1 cellular context compared by ENCODE assay signal in the genomic region with DNA sequence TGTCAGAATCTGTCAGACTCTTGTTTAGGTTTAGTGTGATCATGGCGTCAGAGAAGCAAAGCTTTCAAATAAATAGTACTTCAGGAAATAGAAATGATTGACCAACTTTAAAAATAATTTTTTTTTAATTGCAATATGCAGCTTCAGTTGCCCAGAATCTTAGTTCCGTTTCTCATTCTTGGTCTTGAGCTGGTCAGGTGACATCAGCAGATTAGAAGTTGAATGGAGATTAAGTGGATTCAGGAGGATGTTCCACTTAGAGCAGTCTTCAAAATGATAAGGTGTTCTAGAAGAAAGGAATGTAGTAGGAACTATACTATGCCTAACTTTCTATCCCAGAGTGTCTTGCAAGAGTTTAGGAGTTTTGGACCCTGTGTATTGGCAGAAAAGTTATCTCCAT.
TF ChIP-seq lines count a peak whose summit lies in the region.

No MANE protein-coding gene starts in this region.

TF ChIP-seq in K562, 482 proteins besides CTCF, POLR2A, EP300 and RAD21 (continued from another document and continues in another):
- TF ChIP-seq MYC (IDR thresholded peaks at IDR 0.05; ENCODE audit: low read depth, low read length) (no peak), MYC (CRISPR knock-in tag; IDR thresholded peaks at IDR 0.05; ENCODE audit: borderline replicate concordance, low read depth) (peak; percentile 40; the same call in 1 of the 2 replicates), ATF7 (IDR thresholded peaks at IDR 0.05) (no peak), NBN (IDR thresholded peaks at IDR 0.05; ENCODE audit: low read depth) (no peak), ELF4 (CRISPR knock-in tag; IDR thresholded peaks at IDR 0.05) (no peak), CREBBP (IDR thresholded peaks at IDR 0.05; ENCODE audit: low read depth, low read length) (no peak), ZNF77 (CRISPR knock-in tag; IDR thresholded peaks at IDR 0.05) (no peak), ZNF140 (CRISPR knock-in tag; IDR thresholded peaks at IDR 0.05) (no peak), ZFPM2 (CRISPR knock-in tag; IDR thresholded peaks at IDR 0.05) (no peak), TEAD1 (CRISPR knock-in tag; IDR thresholded peaks at IDR 0.05) (0 out of 4 replicates have a peak, but pooled peaks of 1 of the 2 experiments have one; percentile 19), SMARCA5 (IDR thresholded peaks at IDR 0.05) (no peak), MTA3 (IDR thresholded peaks at IDR 0.05; ENCODE audit: borderline replicate concordance) (no peak), GABPB1 (CRISPR knock-in tag; IDR thresholded peaks at IDR 0.05) (no peak), BCL6 (CRISPR knock-in tag; IDR thresholded peaks at IDR 0.05) (no peak), ZNF316 (IDR thresholded peaks at IDR 0.05) (no peak), TEAD4 (IDR thresholded peaks at IDR 0.05; ENCODE audit: low read length) (peak; percentile 33; the same call in 1 of the 2 replicates), TEAD4 (CRISPR knock-in tag; IDR thresholded peaks at IDR 0.05; ENCODE audit: borderline replicate concordance) (no peak), RBBP5 (IDR thresholded peaks at IDR 0.05; ENCODE audit: borderline replicate concordance, insufficient read depth, low read length, poor library complexity, severe bottlenecking) (no peak), JUND (IDR thresholded peaks at IDR 0.05; ENCODE audit: borderline replicate concordance, low read depth, low read length) (peak; percentile 21; the same call in 1 of the 2 replicates), JUND (tag; IDR thresholded peaks at IDR 0.05; ENCODE audit: borderline replicate concordance, low read depth, low read length) (no peak), CBFA2T3 (IDR thresholded peaks at IDR 0.05) (peak; percentile 34; the same call in 1 of the 2 replicates), MAFK (IDR thresholded peaks at IDR 0.05; ENCODE audit: low read length) (0 out of 2 replicates have a peak, but pooled peaks have one; percentile 27), PRPF4 (IDR thresholded peaks at IDR 0.05; ENCODE audit: insufficient read depth, low read depth, low read length, poor library complexity, severe bottlenecking) (no peak), TFAM (CRISPR knock-in tag; conservative IDR thresholded peaks at IDR 0.05) (no peak), HDAC6 (IDR thresholded peaks at IDR 0.05; ENCODE audit: low read depth, low read length) (no peak), NCOA2 (IDR thresholded peaks at IDR 0.05; ENCODE audit: partially characterized antibody in 2 of 2) (no peak), CBX8 (IDR thresholded peaks at IDR 0.05; ENCODE audit: borderline replicate concordance, extremely low read depth, low read depth, low read length, poor library complexity, severe bottlenecking) (no peak), FOSL1 (tag; conservative IDR thresholded peaks at IDR 0.05) (no peak), BRD4 (IDR thresholded peaks at IDR 0.05) (no peak)
- TF ChIP-seq, protein P1, sequence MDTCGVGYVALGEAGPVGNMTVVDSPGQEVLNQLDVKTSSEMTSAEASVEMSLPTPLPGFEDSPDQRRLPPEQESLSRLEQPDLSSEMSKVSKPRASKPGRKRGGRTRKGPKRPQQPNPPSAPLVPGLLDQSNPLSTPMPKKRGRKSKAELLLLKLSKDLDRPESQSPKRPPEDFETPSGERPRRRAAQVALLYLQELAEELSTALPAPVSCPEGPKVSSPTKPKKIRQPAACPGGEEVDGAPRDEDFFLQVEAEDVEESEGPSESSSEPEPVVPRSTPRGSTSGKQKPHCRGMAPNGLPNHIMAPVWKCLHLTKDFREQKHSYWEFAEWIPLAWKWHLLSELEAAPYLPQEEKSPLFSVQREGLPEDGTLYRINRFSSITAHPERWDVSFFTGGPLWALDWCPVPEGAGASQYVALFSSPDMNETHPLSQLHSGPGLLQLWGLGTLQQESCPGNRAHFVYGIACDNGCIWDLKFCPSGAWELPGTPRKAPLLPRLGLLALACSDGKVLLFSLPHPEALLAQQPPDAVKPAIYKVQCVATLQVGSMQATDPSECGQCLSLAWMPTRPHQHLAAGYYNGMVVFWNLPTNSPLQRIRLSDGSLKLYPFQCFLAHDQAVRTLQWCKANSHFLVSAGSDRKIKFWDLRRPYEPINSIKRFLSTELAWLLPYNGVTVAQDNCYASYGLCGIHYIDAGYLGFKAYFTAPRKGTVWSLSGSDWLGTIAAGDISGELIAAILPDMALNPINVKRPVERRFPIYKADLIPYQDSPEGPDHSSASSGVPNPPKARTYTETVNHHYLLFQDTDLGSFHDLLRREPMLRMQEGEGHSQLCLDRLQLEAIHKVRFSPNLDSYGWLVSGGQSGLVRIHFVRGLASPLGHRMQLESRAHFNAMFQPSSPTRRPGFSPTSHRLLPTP (IDR thresholded peaks at IDR 0.05; ENCODE audit: borderline replicate concordance, extremely low read depth, insufficient read length): no peak
- TF ChIP-seq, protein P2, sequence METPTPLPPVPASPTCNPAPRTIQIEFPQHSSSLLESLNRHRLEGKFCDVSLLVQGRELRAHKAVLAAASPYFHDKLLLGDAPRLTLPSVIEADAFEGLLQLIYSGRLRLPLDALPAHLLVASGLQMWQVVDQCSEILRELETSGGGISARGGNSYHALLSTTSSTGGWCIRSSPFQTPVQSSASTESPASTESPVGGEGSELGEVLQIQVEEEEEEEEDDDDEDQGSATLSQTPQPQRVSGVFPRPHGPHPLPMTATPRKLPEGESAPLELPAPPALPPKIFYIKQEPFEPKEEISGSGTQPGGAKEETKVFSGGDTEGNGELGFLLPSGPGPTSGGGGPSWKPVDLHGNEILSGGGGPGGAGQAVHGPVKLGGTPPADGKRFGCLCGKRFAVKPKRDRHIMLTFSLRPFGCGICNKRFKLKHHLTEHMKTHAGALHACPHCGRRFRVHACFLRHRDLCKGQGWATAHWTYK (CRISPR knock-in tag; IDR thresholded peaks at IDR 0.05): 0 out of 2 replicates have a peak, but pooled peaks have one; percentile 41
- TF ChIP-seq, protein P3, sequence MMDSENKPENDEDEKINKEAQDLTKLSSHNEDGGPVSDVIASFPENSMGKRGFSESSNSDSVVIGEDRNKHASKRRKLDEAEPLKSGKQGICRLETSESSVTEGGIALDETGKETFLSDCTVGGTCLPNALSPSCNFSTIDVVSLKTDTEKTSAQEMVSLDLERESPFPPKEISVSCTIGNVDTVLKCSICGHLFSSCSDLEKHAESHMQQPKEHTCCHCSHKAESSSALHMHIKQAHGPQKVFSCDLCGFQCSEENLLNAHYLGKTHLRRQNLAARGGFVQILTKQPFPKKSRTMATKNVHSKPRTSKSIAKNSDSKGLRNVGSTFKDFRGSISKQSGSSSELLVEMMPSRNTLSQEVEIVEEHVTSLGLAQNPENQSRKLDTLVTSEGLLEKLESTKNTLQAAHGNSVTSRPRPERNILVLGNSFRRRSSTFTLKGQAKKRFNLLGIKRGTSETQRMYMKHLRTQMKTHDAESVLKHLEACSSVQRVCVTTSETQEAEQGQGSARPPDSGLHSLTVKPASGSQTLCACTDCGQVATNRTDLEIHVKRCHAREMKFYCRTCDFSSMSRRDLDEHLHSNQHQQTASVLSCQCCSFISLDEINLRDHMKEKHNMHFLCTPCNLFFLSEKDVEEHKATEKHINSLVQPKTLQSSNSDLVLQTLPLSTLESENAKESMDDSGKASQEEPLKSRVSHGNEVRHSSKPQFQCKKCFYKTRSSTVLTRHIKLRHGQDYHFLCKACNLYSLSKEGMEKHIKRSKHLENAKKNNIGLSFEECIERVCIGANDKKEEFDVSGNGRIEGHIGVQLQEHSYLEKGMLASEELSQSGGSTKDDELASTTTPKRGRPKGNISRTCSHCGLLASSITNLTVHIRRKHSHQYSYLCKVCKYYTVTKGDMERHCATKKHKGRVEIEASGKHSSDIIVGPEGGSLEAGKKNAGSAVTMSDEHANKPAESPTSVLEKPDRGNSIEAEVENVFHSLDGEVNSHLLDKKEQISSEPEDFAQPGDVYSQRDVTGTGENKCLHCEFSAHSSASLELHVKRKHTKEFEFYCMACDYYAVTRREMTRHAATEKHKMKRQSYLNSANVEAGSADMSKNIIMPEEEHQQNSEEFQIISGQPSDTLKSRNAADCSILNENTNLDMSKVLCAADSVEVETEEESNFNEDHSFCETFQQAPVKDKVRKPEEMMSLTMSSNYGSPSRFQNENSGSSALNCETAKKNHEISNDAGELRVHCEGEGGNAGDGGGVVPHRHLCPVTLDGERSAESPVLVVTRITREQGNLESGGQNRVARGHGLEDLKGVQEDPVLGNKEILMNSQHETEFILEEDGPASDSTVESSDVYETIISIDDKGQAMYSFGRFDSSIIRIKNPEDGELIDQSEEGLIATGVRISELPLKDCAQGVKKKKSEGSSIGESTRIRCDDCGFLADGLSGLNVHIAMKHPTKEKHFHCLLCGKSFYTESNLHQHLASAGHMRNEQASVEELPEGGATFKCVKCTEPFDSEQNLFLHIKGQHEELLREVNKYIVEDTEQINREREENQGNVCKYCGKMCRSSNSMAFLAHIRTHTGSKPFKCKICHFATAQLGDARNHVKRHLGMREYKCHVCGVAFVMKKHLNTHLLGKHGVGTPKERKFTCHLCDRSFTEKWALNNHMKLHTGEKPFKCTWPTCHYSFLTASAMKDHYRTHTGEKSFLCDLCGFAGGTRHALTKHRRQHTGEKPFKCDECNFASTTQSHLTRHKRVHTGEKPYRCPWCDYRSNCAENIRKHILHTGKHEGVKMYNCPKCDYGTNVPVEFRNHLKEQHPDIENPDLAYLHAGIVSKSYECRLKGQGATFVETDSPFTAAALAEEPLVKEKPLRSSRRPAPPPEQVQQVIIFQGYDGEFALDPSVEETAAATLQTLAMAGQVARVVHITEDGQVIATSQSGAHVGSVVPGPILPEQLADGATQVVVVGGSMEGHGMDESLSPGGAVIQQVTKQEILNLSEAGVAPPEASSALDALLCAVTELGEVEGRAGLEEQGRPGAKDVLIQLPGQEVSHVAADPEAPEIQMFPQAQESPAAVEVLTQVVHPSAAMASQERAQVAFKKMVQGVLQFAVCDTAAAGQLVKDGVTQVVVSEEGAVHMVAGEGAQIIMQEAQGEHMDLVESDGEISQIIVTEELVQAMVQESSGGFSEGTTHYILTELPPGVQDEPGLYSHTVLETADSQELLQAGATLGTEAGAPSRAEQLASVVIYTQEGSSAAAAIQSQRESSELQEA (IDR thresholded peaks at IDR 0.05; ENCODE audit: low read depth): no peak
- TF ChIP-seq, protein P4, sequence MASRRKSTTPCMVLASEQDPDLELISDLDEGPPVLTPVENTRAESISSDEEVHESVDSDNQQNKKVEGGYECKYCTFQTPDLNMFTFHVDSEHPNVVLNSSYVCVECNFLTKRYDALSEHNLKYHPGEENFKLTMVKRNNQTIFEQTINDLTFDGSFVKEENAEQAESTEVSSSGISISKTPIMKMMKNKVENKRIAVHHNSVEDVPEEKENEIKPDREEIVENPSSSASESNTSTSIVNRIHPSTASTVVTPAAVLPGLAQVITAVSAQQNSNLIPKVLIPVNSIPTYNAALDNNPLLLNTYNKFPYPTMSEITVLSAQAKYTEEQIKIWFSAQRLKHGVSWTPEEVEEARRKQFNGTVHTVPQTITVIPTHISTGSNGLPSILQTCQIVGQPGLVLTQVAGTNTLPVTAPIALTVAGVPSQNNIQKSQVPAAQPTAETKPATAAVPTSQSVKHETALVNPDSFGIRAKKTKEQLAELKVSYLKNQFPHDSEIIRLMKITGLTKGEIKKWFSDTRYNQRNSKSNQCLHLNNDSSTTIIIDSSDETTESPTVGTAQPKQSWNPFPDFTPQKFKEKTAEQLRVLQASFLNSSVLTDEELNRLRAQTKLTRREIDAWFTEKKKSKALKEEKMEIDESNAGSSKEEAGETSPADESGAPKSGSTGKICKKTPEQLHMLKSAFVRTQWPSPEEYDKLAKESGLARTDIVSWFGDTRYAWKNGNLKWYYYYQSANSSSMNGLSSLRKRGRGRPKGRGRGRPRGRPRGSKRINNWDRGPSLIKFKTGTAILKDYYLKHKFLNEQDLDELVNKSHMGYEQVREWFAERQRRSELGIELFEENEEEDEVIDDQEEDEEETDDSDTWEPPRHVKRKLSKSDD (conservative IDR thresholded peaks at IDR 0.05; ENCODE audit: low read length): no peak
- TF ChIP-seq, protein P5, sequence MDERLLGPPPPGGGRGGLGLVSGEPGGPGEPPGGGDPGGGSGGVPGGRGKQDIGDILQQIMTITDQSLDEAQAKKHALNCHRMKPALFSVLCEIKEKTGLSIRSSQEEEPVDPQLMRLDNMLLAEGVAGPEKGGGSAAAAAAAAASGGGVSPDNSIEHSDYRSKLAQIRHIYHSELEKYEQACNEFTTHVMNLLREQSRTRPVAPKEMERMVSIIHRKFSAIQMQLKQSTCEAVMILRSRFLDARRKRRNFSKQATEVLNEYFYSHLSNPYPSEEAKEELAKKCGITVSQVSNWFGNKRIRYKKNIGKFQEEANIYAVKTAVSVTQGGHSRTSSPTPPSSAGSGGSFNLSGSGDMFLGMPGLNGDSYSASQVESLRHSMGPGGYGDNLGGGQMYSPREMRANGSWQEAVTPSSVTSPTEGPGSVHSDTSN (CRISPR knock-in tag; IDR thresholded peaks at IDR 0.05; ENCODE audit: low read depth): no peak
- TF ChIP-seq, protein P5 (tag; conservative IDR thresholded peaks at IDR 0.05; ENCODE audit: low read depth): 0 out of 2 replicates have a peak, but pooled peaks have one; percentile 30
- TF ChIP-seq, protein P6, sequence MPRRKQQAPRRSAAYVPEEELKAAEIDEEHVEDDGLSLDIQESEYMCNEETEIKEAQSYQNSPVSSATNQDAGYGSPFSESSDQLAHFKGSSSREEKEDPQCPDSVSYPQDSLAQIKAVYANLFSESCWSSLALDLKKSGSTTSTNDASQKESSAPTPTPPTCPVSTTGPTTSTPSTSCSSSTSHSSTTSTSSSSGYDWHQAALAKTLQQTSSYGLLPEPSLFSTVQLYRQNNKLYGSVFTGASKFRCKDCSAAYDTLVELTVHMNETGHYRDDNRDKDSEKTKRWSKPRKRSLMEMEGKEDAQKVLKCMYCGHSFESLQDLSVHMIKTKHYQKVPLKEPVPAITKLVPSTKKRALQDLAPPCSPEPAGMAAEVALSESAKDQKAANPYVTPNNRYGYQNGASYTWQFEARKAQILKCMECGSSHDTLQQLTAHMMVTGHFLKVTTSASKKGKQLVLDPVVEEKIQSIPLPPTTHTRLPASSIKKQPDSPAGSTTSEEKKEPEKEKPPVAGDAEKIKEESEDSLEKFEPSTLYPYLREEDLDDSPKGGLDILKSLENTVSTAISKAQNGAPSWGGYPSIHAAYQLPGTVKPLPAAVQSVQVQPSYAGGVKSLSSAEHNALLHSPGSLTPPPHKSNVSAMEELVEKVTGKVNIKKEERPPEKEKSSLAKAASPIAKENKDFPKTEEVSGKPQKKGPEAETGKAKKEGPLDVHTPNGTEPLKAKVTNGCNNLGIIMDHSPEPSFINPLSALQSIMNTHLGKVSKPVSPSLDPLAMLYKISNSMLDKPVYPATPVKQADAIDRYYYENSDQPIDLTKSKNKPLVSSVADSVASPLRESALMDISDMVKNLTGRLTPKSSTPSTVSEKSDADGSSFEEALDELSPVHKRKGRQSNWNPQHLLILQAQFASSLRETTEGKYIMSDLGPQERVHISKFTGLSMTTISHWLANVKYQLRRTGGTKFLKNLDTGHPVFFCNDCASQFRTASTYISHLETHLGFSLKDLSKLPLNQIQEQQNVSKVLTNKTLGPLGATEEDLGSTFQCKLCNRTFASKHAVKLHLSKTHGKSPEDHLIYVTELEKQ (CRISPR knock-in tag; IDR thresholded peaks at IDR 0.05): no peak
